Comparison of ENCODE assay signal across 10 cellular contexts in genomic region chr9:79686381-79687130, GRCh38.
A peak's percentile ranks its signal among the peaks of the same experiment; 100 is the strongest.
DNase-seq lines count a peak whose midpoint lies in the region; ATAC-seq, FAIRE-seq and TF ChIP-seq lines count a peak whose summit lies in the region.
"Had no signal": no experiment of that assay in that cellular context is flagged by ENCODE, and none has a peak within 500 bp of the region (broad histone marks: within the 10 kb centered on the region; RNA-seq: fewer than 3 reads in every experiment).

No MANE protein-coding gene starts in this region.

- H3K9ac ChIP-seq in kidney (ENCODE audit: low read length in 2 of 2): no peak overlapping the region

- no peak for DNase-seq in CD4-positive, CD25-positive, alpha-beta regulatory T cell
- peak; percentile 68 for DNase-seq in MCF 10A (ENCODE audit: unreplicated experiment)
- no peak for DNase-seq in naive thymus-derived CD4-positive, alpha-beta T cell
- no peak for DNase-seq in kidney
- no peak for DNase-seq in ecto neural progenitor cell (ENCODE audit: low spot score)
- DNase-seq: NCI-H1092 treated with DMSO at 0.1 percent for 48 hours had no signal

- no peaks in the 10 kb centered on the region for H3K4me1 ChIP-seq in CD4-positive, CD25-positive, alpha-beta regulatory T cell (ENCODE audit: control insufficient read depth, insufficient read depth, low read length, poor library complexity, severe bottlenecking)
- H3K4me1 ChIP-seq in naive thymus-derived CD4-positive, alpha-beta T cell (ENCODE audit: control insufficient read depth in 2 of 2, insufficient read depth in 2 of 2, low read length in 2 of 2): peaks cover 6 to 12% of the 10 kb centered on the region in 2 donors
- H3K4me1 ChIP-seq in kidney (ENCODE audit: control insufficient read depth in 1 of 2, insufficient read depth in 1 of 2, low read depth in 1 of 2, low read length in 2 of 2): no peaks in the 10 kb centered on the region

- no peaks in the 10 kb centered on the region for H3K27me3 Mint-ChIP-seq in CD4-positive, CD25-positive, alpha-beta regulatory T cell
- H3K27me3 Mint-ChIP-seq in MCF 10A (ENCODE audit: insufficient read depth, unreplicated experiment): no peaks in the 10 kb centered on the region
- no peaks in the 10 kb centered on the region for H3K27me3 Mint-ChIP-seq in naive thymus-derived CD4-positive, alpha-beta T cell

- no peaks in the 10 kb centered on the region for H3K36me3 ChIP-seq in CD4-positive, CD25-positive, alpha-beta regulatory T cell (ENCODE audit: control insufficient read depth, insufficient read depth, low read length)
- no peaks in the 10 kb centered on the region for H3K36me3 ChIP-seq in naive thymus-derived CD4-positive, alpha-beta T cell (ENCODE audit: control insufficient read depth in 2 of 3, insufficient read depth in 3 of 3, low read length in 3 of 3)
- H3K36me3 ChIP-seq in kidney (ENCODE audit: control insufficient read depth in 1 of 2, insufficient read depth in 2 of 2, low read length in 2 of 2): no peaks in the 10 kb centered on the region

- BruUV-seq in MCF 10A (replicated peaks; lab: Mats Ljungman, UMichigan): no TSS peak

- no peak for ATAC-seq in CD4-positive, CD25-positive, alpha-beta regulatory T cell (ENCODE audit: low read depth in 2 of 2)
- ATAC-seq in HG03097 (IDR thresholded peaks at IDR 0.05; ENCODE audit: low FRiP score, unreplicated experiment) (peak; percentile 7), GM21515 (IDR thresholded peaks at IDR 0.05; ENCODE audit: unreplicated experiment) (no peak), HG02798 (IDR thresholded peaks at IDR 0.05; ENCODE audit: poor library complexity, unreplicated experiment) (no peak)
- no peak for ATAC-seq in naive thymus-derived CD4-positive, alpha-beta T cell

- H3K9me3 ChIP-seq in CD4-positive, CD25-positive, alpha-beta regulatory T cell (ENCODE audit: control insufficient read depth in 2 of 2, low read length in 2 of 2): no peaks in the 10 kb centered on the region
- no peaks in the 10 kb centered on the region for H3K9me3 ChIP-seq in naive thymus-derived CD4-positive, alpha-beta T cell (ENCODE audit: control insufficient read depth in 2 of 3, low read length in 3 of 3)
- no peaks in the 10 kb centered on the region for H3K9me3 ChIP-seq in kidney (ENCODE audit: control insufficient read depth in 1 of 2, low read length in 2 of 2)

- H3K4me3 Mint-ChIP-seq in CD4-positive, CD25-positive, alpha-beta regulatory T cell: peak overlapping the region in 2 of 4 donors; percentile 5 to 16
- no peak overlapping the region for H3K4me3 Mint-ChIP-seq in MCF 10A (ENCODE audit: unreplicated experiment)
- H3K4me3 Mint-ChIP-seq in naive thymus-derived CD4-positive, alpha-beta T cell: peak overlapping the region in 4 of 10 donors; percentile 9 to 54 (median 30)

- CTCF ChIA-PET in MCF 10A (lab: Yijun Ruan, JAX): interaction anchor here (0.6 kb wide), 1 partner anchor 164 kb away, joined by 3 read pairs; no protein-coding TSS in a partner anchor
- CTCF ChIA-PET in naive thymus-derived CD4-positive, alpha-beta T cell (lab: Charles Lee): no interaction called here

- POLR2A ChIA-PET in MCF 10A (lab: Yijun Ruan, JAX): no interaction called here
- POLR2A ChIA-PET in naive thymus-derived CD4-positive, alpha-beta T cell (lab: Charles Lee): interaction anchor here (1.1 kb wide), 1 partner anchor 22 kb away, joined by 3 read pairs; no protein-coding TSS in a partner anchor

- no peak for FAIRE-seq in kidney (lab: Jason Lieb, UNC)
- FAIRE-seq: GM12891 had no signal

- H3K27ac Mint-ChIP-seq in CD4-positive, CD25-positive, alpha-beta regulatory T cell: peak overlapping the region in 2 of 3 donors; percentile 58 to 83
- H3K27ac Mint-ChIP-seq in MCF 10A (ENCODE audit: low read depth, unreplicated experiment): peak overlapping the region; percentile 73
- peak overlapping the region in 7 of 9 donors; percentile 1 to 82 (median 35) for H3K27ac Mint-ChIP-seq in naive thymus-derived CD4-positive, alpha-beta T cell

- no peak overlapping the region for H3K4me3 ChIP-seq in CD4-positive, CD25-positive, alpha-beta regulatory T cell (ENCODE audit: low read depth, low read length)
- no peak overlapping the region for H3K4me3 ChIP-seq in naive thymus-derived CD4-positive, alpha-beta T cell (ENCODE audit: low read length)
- no peak overlapping the region for H3K4me3 ChIP-seq in kidney (ENCODE audit: low read length in 2 of 2)

- peaks cover 22 to 51% (median 33%) of the 10 kb centered on the region in 4 donors for H3K4me1 Mint-ChIP-seq in CD4-positive, CD25-positive, alpha-beta regulatory T cell
- peaks cover 12% of the 10 kb centered on the region for H3K4me1 Mint-ChIP-seq in MCF 10A (ENCODE audit: insufficient read depth, unreplicated experiment)
- peaks cover 20 to 91% (median 67%) of the 10 kb centered on the region in 7 donors for H3K4me1 Mint-ChIP-seq in naive thymus-derived CD4-positive, alpha-beta T cell

- no peaks in the 10 kb centered on the region for H3K27me3 ChIP-seq in CD4-positive, CD25-positive, alpha-beta regulatory T cell (ENCODE audit: control insufficient read depth, insufficient read depth, low read length)
- H3K27me3 ChIP-seq in naive thymus-derived CD4-positive, alpha-beta T cell (ENCODE audit: control insufficient read depth in 2 of 2, insufficient read depth in 2 of 2, low read length in 2 of 2): no peaks in the 10 kb centered on the region

- intact Hi-C loops in MCF 10A (cut with micrococcal nuclease) (no loop called here), kidney (cut with DNase I) (no loop called here)
- intact Hi-C loops in naive thymus-derived CD4-positive, alpha-beta T cell (cut with micrococcal nuclease): loop anchor here in 1 of 2 donors (1.0 to 10.0 kb wide), 2 partner anchors 62 to 115 kb away; partner anchors contain the start of gene TLE4

- H3K9me3 Mint-ChIP-seq in CD4-positive, CD25-positive, alpha-beta regulatory T cell: peaks cover 0 to 4% (median 0%) of the 10 kb centered on the region in 7 donors
- no peaks in the 10 kb centered on the region for H3K9me3 Mint-ChIP-seq in MCF 10A (ENCODE audit: unreplicated experiment)
- peaks cover 0 to 7% (median 0%) of the 10 kb centered on the region in 11 donors for H3K9me3 Mint-ChIP-seq in naive thymus-derived CD4-positive, alpha-beta T cell

- H3K27ac ChIP-seq in CD4-positive, CD25-positive, alpha-beta regulatory T cell (ENCODE audit: insufficient read depth, low read length, poor library complexity, severe bottlenecking): no peak overlapping the region
- H3K27ac ChIP-seq in naive thymus-derived CD4-positive, alpha-beta T cell (ENCODE audit: low read depth, low read length): no peak overlapping the region
- H3K27ac ChIP-seq in kidney (ENCODE audit: low read depth in 2 of 2, low read length in 2 of 2): no peak overlapping the region

- peaks cover 19% of the 10 kb centered on the region for H3K36me3 Mint-ChIP-seq in CD4-positive, CD25-positive, alpha-beta regulatory T cell
- H3K36me3 Mint-ChIP-seq in MCF 10A (ENCODE audit: insufficient read depth, unreplicated experiment): no peaks in the 10 kb centered on the region
- peaks cover 3 to 30% (median 16%) of the 10 kb centered on the region in 5 donors for H3K36me3 Mint-ChIP-seq in naive thymus-derived CD4-positive, alpha-beta T cell

- TF ChIP-seq CTCF in MCF 10A (IDR thresholded peaks at IDR 0.05; ENCODE audit: unreplicated experiment) (no peak), kidney (IDR thresholded peaks at IDR 0.05; ENCODE audit: borderline replicate concordance, extremely low read depth, insufficient read depth) (no peak)
